In genomic region chr16:87316450-87316922, GRCh38 we compare ENCODE assay signal across 8 cellular contexts. TPM values are rescaled to one million over a fixed set of nuclear protein-coding genes. Genes with fewer than 3 reads are reported as not detected.
DNase-seq lines count a peak whose midpoint lies in the region; ATAC-seq, FAIRE-seq and TF ChIP-seq lines count a peak whose summit lies in the region.

No MANE protein-coding gene starts in this region.

- H3K36me3 Mint-ChIP-seq in MCF 10A (ENCODE audit: insufficient read depth, unreplicated experiment) (no peaks in the 10 kb centered on the region), mesothelial cell of epicardium (no peaks in the 10 kb centered on the region)

- CTCF ChIA-PET in MCF 10A (lab: Yijun Ruan, JAX) = interaction anchor here (0.6 to 3.3 kb wide), 9 partner anchors 16 to 1897 kb away, joined by 3 to 13 read pairs (median 4); no protein-coding TSS in a partner anchor

- FAIRE-seq in H54 (lab: Jason Lieb, UNC) = no peak

- H3K4me3 ChIP-seq in heart left ventricle (peak overlapping the region in 11 of 12 donors; percentile 67 to 100 (median 84)), upper lobe of right lung (peak overlapping the region; percentile 100)

- peak overlapping the region in 10 of 12 donors; percentile 79 to 97 (median 92) for H3K27ac ChIP-seq in heart left ventricle
- peak overlapping the region; percentile 97 for H3K27ac ChIP-seq in upper lobe of right lung

- H3K9me3 ChIP-seq in heart left ventricle (no peaks in the 10 kb centered on the region), upper lobe of right lung (no peaks in the 10 kb centered on the region)

- H3K27me3 ChIP-seq in heart left ventricle (no peaks in the 10 kb centered on the region), upper lobe of right lung (no peaks in the 10 kb centered on the region)

- H3K4me3 Mint-ChIP-seq in MCF 10A (ENCODE audit: unreplicated experiment) (peak overlapping the region; percentile 83), mesothelial cell of epicardium (peak overlapping the region; percentile 94)

- DNase-seq in heart left ventricle (no peak), Right ventricle myocardium superior (no peak), MCF 10A (ENCODE audit: unreplicated experiment) (no peak), mesothelial cell of epicardium (ENCODE audit: low spot score in 2 of 2, unreplicated experiment in 2 of 2) (no peak), upper lobe of right lung (no peak), H54 (ENCODE audit: insufficient read length, low spot score) (no peak)

- H3K9me3 Mint-ChIP-seq in MCF 10A (ENCODE audit: unreplicated experiment) (no peaks in the 10 kb centered on the region), mesothelial cell of epicardium (no peaks in the 10 kb centered on the region)

- ATAC-seq in heart left ventricle (no peak), Right ventricle myocardium superior (ENCODE audit: poor library complexity) (no peak), upper lobe of right lung (no peak), GM18867 (IDR thresholded peaks at IDR 0.05; ENCODE audit: unreplicated experiment) (no peak), GM18870 (IDR thresholded peaks at IDR 0.05; ENCODE audit: unreplicated experiment) (no peak)

- no TSS peak for BruUV-seq in MCF 10A (replicated peaks; lab: Mats Ljungman, UMichigan)

- peaks cover 0 to 15% (median 8%) of the 10 kb centered on the region in 12 donors for H3K4me1 ChIP-seq in heart left ventricle
- H3K4me1 ChIP-seq in upper lobe of right lung = peaks cover 13% of the 10 kb centered on the region

- 96 to 98% (median 97%) methylated on average over 4 of the region's 4 CpGs for WGBS in heart left ventricle, 4 donors

- H3K36me3 ChIP-seq in heart left ventricle (no peaks in the 10 kb centered on the region), upper lobe of right lung (no peaks in the 10 kb centered on the region)

- intact Hi-C loops in heart left ventricle (cut with DNase I) (loop anchor here in 8 of 10 donors (2.0 to 10.0 kb wide), 7 partner anchors 46 to 318 kb away; partner anchors contain the start of genes MAP1LC3B (in 5 of the 8) and FBXO31 (in 2 of the 8)), Right ventricle myocardium superior (cut with DNase I) (loop anchor here (5.0 kb wide), 1 partner anchor 76 kb away; the partner anchor contains the start of gene MAP1LC3B), MCF 10A (cut with micrococcal nuclease) (loop anchor here (2.0 kb wide), 2 partner anchors 78 to 320 kb away; no protein-coding TSS in a partner anchor), upper lobe of right lung (cut with DNase I) (no loop called here)

- TF ChIP-seq CTCF in heart left ventricle (IDR thresholded peaks at IDR 0.05) (no peak), MCF 10A (IDR thresholded peaks at IDR 0.05; ENCODE audit: unreplicated experiment) (no peak), mesothelial cell of epicardium (IDR thresholded peaks at IDR 0.05; ENCODE audit: unreplicated experiment) (no peak), upper lobe of right lung (IDR thresholded peaks at IDR 0.05) (no peak)

- H3K27me3 Mint-ChIP-seq in MCF 10A (ENCODE audit: insufficient read depth, unreplicated experiment) (no peaks in the 10 kb centered on the region), mesothelial cell of epicardium (ENCODE audit: low read depth) (no peaks in the 10 kb centered on the region)

- TF ChIP-seq POLR2A in heart left ventricle (IDR thresholded peaks at IDR 0.05) (no peak), H54 (IDR thresholded peaks at IDR 0.05; ENCODE audit: low read depth, low read length) (no peak)

- POLR2A ChIA-PET in MCF 10A (lab: Yijun Ruan, JAX) = interaction anchor here (0.7 to 5.3 kb wide), 14 partner anchors 14 to 752 kb away, joined by 3 to 69 read pairs (median 4); partner anchors contain the start of genes FBXO31, FOXC2 and MAP1LC3B

- no peak overlapping the region for H3K27ac Mint-ChIP-seq in MCF 10A (ENCODE audit: low read depth, unreplicated experiment)
- no peak overlapping the region for H3K27ac Mint-ChIP-seq in mesothelial cell of epicardium

- H3K4me1 Mint-ChIP-seq in MCF 10A (ENCODE audit: insufficient read depth, unreplicated experiment) (peaks cover 6% of the 10 kb centered on the region), mesothelial cell of epicardium (peaks cover 11% of the 10 kb centered on the region)

RNA-seq across cellular contexts. Expression of gene C16orf95, which starts 0.7 kb away (rescaled TPM):
- total RNA-seq in heart left ventricle (1 to 10 TPM in 7 of 9 donors, under 1 TPM in 2; 0.91 to 4.5 (median 3.3) TPM), Right ventricle myocardium superior (2.1 TPM), MCF 10A (2022) (5.7 and 5.8 TPM in 2 replicates), mesothelial cell of epicardium (4.5 to 6.2 TPM (median 4.6 TPM) in 3 replicates), upper lobe of right lung (3.0 TPM)
- polyA plus RNA-seq in heart left ventricle = 1 to 10 TPM; 1.8 to 2.4 TPM
